In genomic region chr12:27142102-27142721, GRCh38 we compare ENCODE assay signal across 8 cellular contexts. TPM values are rescaled to one million over a fixed set of nuclear protein-coding genes. Genes with fewer than 3 reads are reported as not detected.
DNase-seq lines count a peak whose midpoint lies in the region; ATAC-seq, FAIRE-seq and TF ChIP-seq lines count a peak whose summit lies in the region.

No MANE protein-coding gene starts in this region.

- no peak overlapping the region for H3K4me3 ChIP-seq in A549

- WGBS in A549 (ENCODE audit: missing lambda C conversion rate), result 28% methylated on average over 3 of the region's 3 CpGs

- no peak overlapping the region for H3K4me3 Mint-ChIP-seq in T-helper 17 cell

- no peak overlapping the region for H3K27ac Mint-ChIP-seq in T-helper 17 cell

- 0 out of 3 replicates have a peak, but pooled peaks cover 8% of the 10 kb centered on the region for H3K4me1 ChIP-seq in A549

- H3K4me2 ChIP-seq in A549, result no peak overlapping the region

- H3K27ac ChIP-seq in A549, result no peak overlapping the region

- TF ChIP-seq EP300 in A549 (IDR thresholded peaks at IDR 0.05), result no peak

- ATAC-seq in A549, result peak; percentile 95 to 98; a peak in 5 of 6 replicates
- peak; percentile 68 for ATAC-seq in T-helper 17 cell
- ATAC-seq in left colon, result peak; percentile 87
- ATAC-seq in GM19395 (IDR thresholded peaks at IDR 0.05; ENCODE audit: unreplicated experiment), result no peak

- no peak for TF ChIP-seq POLR2A in A549 (IDR thresholded peaks at IDR 0.05; ENCODE audit: low read length)

- TF ChIP-seq CTCF in A549 (IDR thresholded peaks at IDR 0.05), result peak; percentile 74
- peak; percentile 73 for TF ChIP-seq CTCF in GM10248 (IDR thresholded peaks at IDR 0.05; ENCODE audit: control extremely low read depth, extremely low read depth, low read depth, missing control alignments)

- H3K27me3 Mint-ChIP-seq in T-helper 17 cell, result no peaks in the 10 kb centered on the region

- intact Hi-C loops in left colon (cut with DNase I, micrococcal nuclease), result loop anchor here in 1 of 2 donors (10.0 kb wide), 1 partner anchor 163 kb away; no protein-coding TSS in a partner anchor

- FAIRE-seq in A549 (lab: Jason Lieb, UNC), result peak; percentile 46

- no peaks in the 10 kb centered on the region for H3K36me3 Mint-ChIP-seq in T-helper 17 cell (ENCODE audit: low read depth)

- H3K4me1 Mint-ChIP-seq in T-helper 17 cell, result no peaks in the 10 kb centered on the region

- POLR2A ChIA-PET in A549 (lab: Yijun Ruan, JAX) (no interaction called here), GM10248 (lab: Yijun Ruan, JAX) (no interaction called here)

- TF ChIP-seq RAD21 in A549 (conservative IDR thresholded peaks at IDR 0.05 in 1 of 2, IDR thresholded peaks at IDR 0.05 in 1 of 2), result peak; percentile 61 to 79

- CTCF ChIA-PET in A549 (lab: Yijun Ruan, JAX) (interaction anchor here (0.6 to 1.8 kb wide), 13 partner anchors 9 to 163 kb away, joined by 3 to 11 read pairs (median 3); partner anchors contain the start of gene STK38L), GM10248 (lab: Yijun Ruan, JAX) (interaction anchor here (0.6 to 1.8 kb wide), 10 partner anchors 10 to 192 kb away, joined by 3 to 12 read pairs (median 4); partner anchors contain the start of gene STK38L)

- H3K9me3 ChIP-seq in A549, result no peaks in the 10 kb centered on the region
- no peaks in the 10 kb centered on the region for H3K9me3 ChIP-seq in T-helper 17 cell (ENCODE audit: control insufficient read depth, low read length, poor library complexity, severe bottlenecking)

- peak; percentile 73 to 84 for DNase-seq in A549 (ENCODE audit: low read depth in 1 of 2, low spot score in 1 of 2)
- peak; percentile 50 for DNase-seq in GM10248 (ENCODE audit: extremely low spot score)
- DNase-seq in NCI-H1694 treated with DMSO at 0.1 percent for 48 hours (lab: John Stamatoyannopoulos, UW), result peak; percentile 59
- peak in 1 of 3 donors; percentile 15 for DNase-seq in T-helper 17 cell
- DNase-seq in cerebellum (ENCODE audit: low spot score), result peak; percentile 37
- peak; percentile 47 to 63 for DNase-seq in left colon
- peak; percentile 11 to 15 (median 12) for DNase-seq in stimulated activated CD4-positive, alpha-beta T cell treated with anti-CD3 and anti-CD28 coated beads, TNF-alpha, amount 100 ng/mL, for 24 hours (ENCODE audit: low read depth in 3 of 3)

TF ChIP-seq in A549, 52 proteins besides CTCF, POLR2A, EP300 and RAD21:
- TF ChIP-seq EHMT2 (IDR thresholded peaks at IDR 0.05; ENCODE audit: low read depth) (no peak), MAX (IDR thresholded peaks at IDR 0.05) (no peak), ZC3H11A (IDR thresholded peaks at IDR 0.05) (no peak), HDAC2 (IDR thresholded peaks at IDR 0.05) (no peak), FOSB (CRISPR knock-in tag; IDR thresholded peaks at IDR 0.05) (no peak), TFCP2L1 (CRISPR knock-in tag; IDR thresholded peaks at IDR 0.05) (no peak), SMC3 (IDR thresholded peaks at IDR 0.05) (peak; percentile 63), RNF2 (IDR thresholded peaks at IDR 0.05; ENCODE audit: borderline replicate concordance, low read depth) (no peak)

RNA-seq across cellular contexts. Expression of gene C12orf71, which starts 59.8 kb away (rescaled TPM):
- polyA plus RNA-seq in A549 (2011; rRNA removed) (not detected in 2 replicates), A549 (2017; fragmentation: RNase III; extraction: RNeasy Plus Mini Kit Qiagen cat#74134 plus additional on column Dnase treatment) (not detected in 3 replicates)
- polyA plus RNA-seq in A549 (2012; cell fraction: cytosol; rRNA removed), result not detected in 2 replicates
- polyA plus RNA-seq in A549 (2012; cell fraction: nucleus; rRNA removed), result not detected in 2 replicates
- not detected in 2 replicates for polyA minus RNA-seq in A549 (2011; rRNA and poly(A)+ RNA removed)
- total RNA-seq in T-helper 17 cell (not detected), cerebellum (not detected), left colon (not detected)
